In the genomic region with DNA sequence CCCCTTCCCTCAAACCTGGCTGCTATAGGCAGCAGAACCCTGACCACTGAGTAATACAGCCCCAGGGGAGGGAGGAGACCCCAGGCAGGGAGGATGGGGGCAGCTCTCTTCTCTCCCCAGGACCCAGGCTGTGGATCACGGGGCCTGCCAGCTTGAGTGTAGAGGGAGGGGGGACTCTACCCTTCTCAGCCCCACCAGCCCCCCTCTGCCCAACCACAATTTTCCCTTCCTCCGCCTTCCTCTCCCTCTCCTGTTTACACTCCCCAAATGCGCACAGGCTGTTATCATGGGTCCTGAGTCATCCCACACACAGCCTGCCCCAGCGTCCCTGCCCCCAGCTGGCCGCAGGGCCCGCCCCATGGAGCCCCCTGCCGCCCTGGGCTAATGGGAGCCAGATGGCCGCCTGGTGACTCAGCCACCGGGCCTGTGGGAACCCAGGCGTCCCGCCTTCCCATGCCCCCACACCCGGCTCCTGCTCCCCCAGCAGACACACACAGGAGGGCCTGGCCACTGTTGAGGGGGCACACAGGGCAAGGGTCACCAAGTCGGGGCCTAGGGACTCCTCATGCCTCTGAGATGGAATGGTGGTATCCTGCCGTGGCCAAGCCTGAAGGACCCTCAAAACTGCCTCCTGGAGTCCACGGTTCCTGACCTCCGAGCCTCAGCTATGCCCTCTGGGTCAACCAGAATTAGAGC, we compare ENCODE assay signal across 1 cellular context.
TF ChIP-seq lines count a peak whose summit lies in the region.

No MANE protein-coding gene starts in this region.

TF ChIP-seq in HCT116, 20 proteins besides CTCF, POLR2A, EP300 and RAD21:
- TF ChIP-seq ELF1 (IDR thresholded peaks at IDR 0.05; ENCODE audit: borderline replicate concordance, low read depth) (no peak), FOSL1 (IDR thresholded peaks at IDR 0.05; ENCODE audit: low read depth) (no peak), EZH2phosphoT487 (IDR thresholded peaks at IDR 0.05; ENCODE audit: borderline replicate concordance) (no peak), SIN3A (IDR thresholded peaks at IDR 0.05; ENCODE audit: low read depth) (no peak), JUND (IDR thresholded peaks at IDR 0.05) (no peak)
